8 cellular contexts compared by ENCODE assay signal in genomic region chr13:52010890-52011689, GRCh38. TPM values are rescaled to one million over a fixed set of nuclear protein-coding genes. Genes with fewer than 3 reads are reported as not detected.
DNase-seq lines count a peak whose midpoint lies in the region; ATAC-seq and TF ChIP-seq lines count a peak whose summit lies in the region.

ATP7B (minus strand) TSS chr13:52011450; CDS start chr13:52011337, 113 bp downstream.

- peaks cover 18% of the 10 kb centered on the region for H3K4me1 ChIP-seq in mammary epithelial cell (ENCODE audit: insufficient read depth, low read length)

- peak within 1 kb of the TSS; percentile 96 for H2AFZ ChIP-seq in mammary epithelial cell (ENCODE audit: low read depth, low read length)

- H3K4me2 ChIP-seq in mammary epithelial cell (ENCODE audit: insufficient read depth, low read depth, low read length), result peak within 1 kb of the TSS; percentile 89

- dilution Hi-C loops in mammary epithelial cell (cut with HindIII; ENCODE audit: low sequenced_read_pairs), result no loop called here

- H3K4me3 ChIP-seq in HFF-Myc (replicated peaks; ENCODE audit: low read depth, low read length) (peak within 1 kb of the TSS; percentile 71), mammary epithelial cell (replicated peaks in 1 of 3; ENCODE audit: insufficient read depth in 1 of 3, low read depth in 2 of 3, low read length in 3 of 3) (peak within 1 kb of the TSS; percentile 98 to 99 (median 98))

- peak within 1 kb of the TSS; percentile 91 for H3K9ac ChIP-seq in mammary epithelial cell (ENCODE audit: insufficient read depth, low read length)

- WGBS in mammary epithelial cell (ENCODE audit: low coverage, missing lambda C conversion rate), result 7% methylated on average over 24 of the region's 49 CpGs

- BruUV-seq in mammary epithelial cell (replicated peaks; lab: Mats Ljungman, UMichigan), result no TSS peak

- peak within 1 kb of the TSS; percentile 86 for H3K27ac ChIP-seq in mammary epithelial cell (ENCODE audit: insufficient read depth, low read depth, low read length)

- CTCF ChIA-PET in mammary epithelial cell (lab: Charles Lee; ENCODE audit: low non-redundant PET), result no interaction called here

- in situ Hi-C loops in SK-MEL-5 (cut with HindIII; ENCODE audit: low pct_unique_long_range_greater_than_20kb, low sequenced_read_pairs) (no loop called here), mammary epithelial cell (cut with MboI; ENCODE audit: low sequenced_read_pairs in 2 of 2) (loop anchor here in 1 of 2 donors (25.0 kb wide), 1 partner anchor 451 kb away; the partner anchor contains the start of genes CKAP2 and VPS36)

- TF ChIP-seq CTCF in HFF-Myc (IDR thresholded peaks at IDR 0.05; ENCODE audit: low read depth, low read length, missing control alignments) (no peak), mammary epithelial cell (conservative IDR thresholded peaks at IDR 0.05 in 1 of 2, IDR thresholded peaks at IDR 0.05 in 1 of 2; ENCODE audit: extremely low read depth in 1 of 2, insufficient read depth in 1 of 2, low read depth in 1 of 2, low read length in 2 of 2) (peak in 1 of 2 donors; percentile 18)

- DNase-seq in DMS53 treated with DMSO at 0.1 percent for 48 hours (lab: John Stamatoyannopoulos, UW; ENCODE audit: unreplicated experiment) (peak; percentile 42), HFF-Myc (ENCODE audit: extremely low read depth, low read depth) (no peak), SK-MEL-5 (ENCODE audit: low read depth, low spot score) (peak; percentile 15), mammary epithelial cell (no peak), kidney tubule cell (ENCODE audit: low spot score) (peak; percentile 26), activated gamma-delta T cell treated with Interleukin-2 at 50 U/mL for 16 hours (no peak)
- peak; percentile 14 for DNase-seq in stimulated activated CD4-positive, alpha-beta T cell treated with anti-CD3 and anti-CD28 coated beads, Interleukin-4, amount 100 ng/mL, for 1 hour

- no peak for ATAC-seq in GM19397 (IDR thresholded peaks at IDR 0.05; ENCODE audit: unreplicated experiment)

- no peaks in the 10 kb centered on the region for H3K36me3 ChIP-seq in mammary epithelial cell (ENCODE audit: insufficient read depth, low read length)

- H3K9me3 ChIP-seq in mammary epithelial cell (replicated peaks; ENCODE audit: insufficient read depth, low read length), result no peaks in the 10 kb centered on the region

- intact Hi-C loops in mammary epithelial cell (cut with micrococcal nuclease), result loop anchor here (5.0 to 10.0 kb wide), 2 partner anchors 74 to 444 kb away; partner anchors contain the start of genes CKAP2 and VPS36

- peaks cover 35% of the 10 kb centered on the region for H3K79me2 ChIP-seq in mammary epithelial cell (ENCODE audit: insufficient read depth, low read length)

- no peaks in the 10 kb centered on the region for H3K27me3 ChIP-seq in mammary epithelial cell (ENCODE audit: insufficient read depth, low read length)

- H4K20me1 ChIP-seq in mammary epithelial cell (ENCODE audit: insufficient read depth, low read length), result no peaks in the 10 kb centered on the region

RNA-seq across cellular contexts. Expression of gene ATP7B, which starts in this region (rescaled TPM):
- 3.6 and 3.8 TPM in 2 replicates for total RNA-seq in SK-MEL-5 (2014; rRNA removed; shearing (Covaris generic))
- 6.7 and 10.8 TPM in 2 replicates for polyA plus RNA-seq in SK-MEL-5 (2015; cell fraction: cytosol; rRNA removed)
- polyA plus RNA-seq in SK-MEL-5 (2015; cell fraction: nucleus; rRNA removed), result 13.2 and 14.7 TPM in 2 replicates
- 10 to 100 TPM; 11.5 to 12.5 TPM for total RNA-seq in mammary epithelial cell
- 5.8 TPM for polyA plus RNA-seq in mammary epithelial cell
- 16.6 TPM for polyA minus RNA-seq in mammary epithelial cell

Comparison
In these comparisons a context has a peak if more than half of its experiments do, and no peak if none do; other contexts are left out.
1. DNase-seq: peak in DMS53 treated with DMSO at 0.1 percent for 48 hours (single experiment), SK-MEL-5 (single experiment), kidney tubule cell (single experiment) and stimulated activated CD4-positive, alpha-beta T cell treated with anti-CD3 and anti-CD28 coated beads, Interleukin-4, amount 100 ng/mL, for 1 hour (single experiment); none in HFF-Myc (single experiment), mammary epithelial cell (single experiment) and activated gamma-delta T cell treated with Interleukin-2 at 50 U/mL for 16 hours (single experiment).